9 cellular contexts compared by ENCODE assay signal in the genomic region with DNA sequence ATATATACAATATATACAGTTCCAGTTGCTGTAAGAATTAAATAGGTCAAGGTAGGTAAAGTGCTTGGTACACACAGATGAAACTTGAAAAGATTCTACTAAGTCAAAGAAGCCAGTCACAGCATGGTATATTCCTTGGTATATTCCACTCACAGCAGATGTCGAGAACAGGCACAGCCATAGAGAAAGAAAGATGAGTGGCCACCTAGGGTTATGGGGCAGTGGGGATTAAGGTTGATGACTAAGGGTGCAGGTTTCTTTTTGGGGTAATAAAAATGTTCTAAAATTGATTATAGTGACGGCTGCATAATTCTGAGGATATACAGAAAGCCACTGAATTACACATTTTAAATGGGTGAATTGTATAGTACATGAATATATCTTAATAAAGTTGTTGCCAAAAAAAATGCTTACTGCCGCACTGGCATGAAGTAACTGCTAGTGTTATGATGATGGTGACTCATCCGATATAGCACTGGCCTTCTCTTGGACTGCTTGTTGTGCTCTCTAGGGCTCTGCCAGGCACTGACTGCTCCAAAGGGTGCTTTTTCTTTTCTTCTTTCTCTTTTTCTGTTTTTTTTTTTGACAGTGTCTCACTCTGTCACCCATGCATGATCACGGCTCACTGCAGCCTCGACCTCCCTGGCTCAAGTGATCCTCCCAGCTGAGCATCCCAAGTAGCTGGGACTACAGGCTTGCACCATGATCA. TPM values are rescaled to one million over a fixed set of nuclear protein-coding genes. Genes with fewer than 3 reads are reported as not detected.
DNase-seq lines count a peak whose midpoint lies in the region; ATAC-seq lines count a peak whose summit lies in the region.
"Had no signal": no experiment of that assay in that cellular context is flagged by ENCODE, and none has a peak within 500 bp of the region (broad histone marks: within the 10 kb centered on the region; RNA-seq: fewer than 3 reads in every experiment).

No MANE protein-coding gene starts in this region.

- H3K4me3 ChIP-seq in adipocyte (ENCODE audit: low read length), result no peak overlapping the region
- H3K4me3 ChIP-seq: cardiac muscle cell had no signal

- ATAC-seq in GM18868 (IDR thresholded peaks at IDR 0.05; ENCODE audit: unreplicated experiment) (no peak), GM21786 (IDR thresholded peaks at IDR 0.05; ENCODE audit: unreplicated experiment) (no peak)

- peaks cover 47% of the 10 kb centered on the region for H3K4me1 ChIP-seq in adipocyte (ENCODE audit: control insufficient read depth, insufficient read depth, low read length)

- no peaks in the 10 kb centered on the region for H3K9me3 ChIP-seq in adipocyte (ENCODE audit: control insufficient read depth, low read length)

- no peak overlapping the region for H3K9ac ChIP-seq in adipocyte (ENCODE audit: low read length)

- H3K27me3 ChIP-seq in adipocyte (replicated peaks; ENCODE audit: control insufficient read depth, insufficient read depth, low read length), result no peaks in the 10 kb centered on the region
- H3K27me3 ChIP-seq: cardiac muscle cell had no signal

- H3K27ac ChIP-seq in temporal lobe (ENCODE audit: low read depth, low read length), result peak overlapping the region; percentile 52
- H3K27ac ChIP-seq: cardiac muscle cell had no signal

- DNase-seq in HCEC 1CT (peak; percentile 89), adipocyte (ENCODE audit: low read depth) (peak; percentile 86), glomerular visceral epithelial cell (ENCODE audit: extremely low spot score) (peak; percentile 76), midbrain (lab: John Stamatoyannopoulos, UW) (no peak)
- DNase-seq: NCI-H774 had no signal

- peaks cover 11% of the 10 kb centered on the region for H3K36me3 ChIP-seq in adipocyte (ENCODE audit: control insufficient read depth, insufficient read depth, low read length, severe bottlenecking)
- H3K36me3 ChIP-seq: cardiac muscle cell had no signal

RNA-seq across cellular contexts. Expression of gene TBC1D2, which starts 23.5 kb away (rescaled TPM):
- total RNA-seq in temporal lobe, result 2.2 TPM

RNA-seq across cellular contexts. Expression of gene CORO2A, which starts 39.5 kb away (rescaled TPM):
- total RNA-seq in temporal lobe, result 4.2 TPM
